In genomic region chr3:123533554-123534159, GRCh38 we compare ENCODE assay signal across 2 cellular contexts.
TF ChIP-seq lines count a peak whose summit lies in the region.

No MANE protein-coding gene starts in this region.

TF ChIP-seq in liver, 16 proteins besides CTCF, POLR2A, EP300 and RAD21:
- TF ChIP-seq, protein P1, sequence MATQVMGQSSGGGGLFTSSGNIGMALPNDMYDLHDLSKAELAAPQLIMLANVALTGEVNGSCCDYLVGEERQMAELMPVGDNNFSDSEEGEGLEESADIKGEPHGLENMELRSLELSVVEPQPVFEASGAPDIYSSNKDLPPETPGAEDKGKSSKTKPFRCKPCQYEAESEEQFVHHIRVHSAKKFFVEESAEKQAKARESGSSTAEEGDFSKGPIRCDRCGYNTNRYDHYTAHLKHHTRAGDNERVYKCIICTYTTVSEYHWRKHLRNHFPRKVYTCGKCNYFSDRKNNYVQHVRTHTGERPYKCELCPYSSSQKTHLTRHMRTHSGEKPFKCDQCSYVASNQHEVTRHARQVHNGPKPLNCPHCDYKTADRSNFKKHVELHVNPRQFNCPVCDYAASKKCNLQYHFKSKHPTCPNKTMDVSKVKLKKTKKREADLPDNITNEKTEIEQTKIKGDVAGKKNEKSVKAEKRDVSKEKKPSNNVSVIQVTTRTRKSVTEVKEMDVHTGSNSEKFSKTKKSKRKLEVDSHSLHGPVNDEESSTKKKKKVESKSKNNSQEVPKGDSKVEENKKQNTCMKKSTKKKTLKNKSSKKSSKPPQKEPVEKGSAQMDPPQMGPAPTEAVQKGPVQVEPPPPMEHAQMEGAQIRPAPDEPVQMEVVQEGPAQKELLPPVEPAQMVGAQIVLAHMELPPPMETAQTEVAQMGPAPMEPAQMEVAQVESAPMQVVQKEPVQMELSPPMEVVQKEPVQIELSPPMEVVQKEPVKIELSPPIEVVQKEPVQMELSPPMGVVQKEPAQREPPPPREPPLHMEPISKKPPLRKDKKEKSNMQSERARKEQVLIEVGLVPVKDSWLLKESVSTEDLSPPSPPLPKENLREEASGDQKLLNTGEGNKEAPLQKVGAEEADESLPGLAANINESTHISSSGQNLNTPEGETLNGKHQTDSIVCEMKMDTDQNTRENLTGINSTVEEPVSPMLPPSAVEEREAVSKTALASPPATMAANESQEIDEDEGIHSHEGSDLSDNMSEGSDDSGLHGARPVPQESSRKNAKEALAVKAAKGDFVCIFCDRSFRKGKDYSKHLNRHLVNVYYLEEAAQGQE (IDR thresholded peaks at IDR 0.05): no peak
- TF ChIP-seq NR2F2 (IDR thresholded peaks at IDR 0.05): peak; percentile 71
- TF ChIP-seq, protein P2, sequence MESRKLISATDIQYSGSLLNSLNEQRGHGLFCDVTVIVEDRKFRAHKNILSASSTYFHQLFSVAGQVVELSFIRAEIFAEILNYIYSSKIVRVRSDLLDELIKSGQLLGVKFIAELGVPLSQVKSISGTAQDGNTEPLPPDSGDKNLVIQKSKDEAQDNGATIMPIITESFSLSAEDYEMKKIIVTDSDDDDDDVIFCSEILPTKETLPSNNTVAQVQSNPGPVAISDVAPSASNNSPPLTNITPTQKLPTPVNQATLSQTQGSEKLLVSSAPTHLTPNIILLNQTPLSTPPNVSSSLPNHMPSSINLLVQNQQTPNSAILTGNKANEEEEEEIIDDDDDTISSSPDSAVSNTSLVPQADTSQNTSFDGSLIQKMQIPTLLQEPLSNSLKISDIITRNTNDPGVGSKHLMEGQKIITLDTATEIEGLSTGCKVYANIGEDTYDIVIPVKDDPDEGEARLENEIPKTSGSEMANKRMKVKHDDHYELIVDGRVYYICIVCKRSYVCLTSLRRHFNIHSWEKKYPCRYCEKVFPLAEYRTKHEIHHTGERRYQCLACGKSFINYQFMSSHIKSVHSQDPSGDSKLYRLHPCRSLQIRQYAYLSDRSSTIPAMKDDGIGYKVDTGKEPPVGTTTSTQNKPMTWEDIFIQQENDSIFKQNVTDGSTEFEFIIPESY (IDR thresholded peaks at IDR 0.05): peak; percentile 18
- no peak for TF ChIP-seq MAX (IDR thresholded peaks at IDR 0.05)
- peak; percentile 91 to 94 for TF ChIP-seq RXRA (IDR thresholded peaks at IDR 0.05)
- TF ChIP-seq FOXA1 (IDR thresholded peaks at IDR 0.05): no peak
- TF ChIP-seq FOXA2 (IDR thresholded peaks at IDR 0.05): peak; percentile 40
- TF ChIP-seq TAF1 (conservative IDR thresholded peaks at IDR 0.05): no peak
- no peak for TF ChIP-seq EGR1 (IDR thresholded peaks at IDR 0.05; ENCODE audit: low read depth in 2 of 2)
- peak in 1 of 2 donors; percentile 56 for TF ChIP-seq JUND (IDR thresholded peaks at IDR 0.05)
- TF ChIP-seq, protein P3, sequence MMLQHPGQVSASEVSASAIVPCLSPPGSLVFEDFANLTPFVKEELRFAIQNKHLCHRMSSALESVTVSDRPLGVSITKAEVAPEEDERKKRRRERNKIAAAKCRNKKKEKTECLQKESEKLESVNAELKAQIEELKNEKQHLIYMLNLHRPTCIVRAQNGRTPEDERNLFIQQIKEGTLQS (IDR thresholded peaks at IDR 0.05): peak; percentile 46
- no peak for TF ChIP-seq HNF4G (IDR thresholded peaks at IDR 0.05)
- TF ChIP-seq SP1 (IDR thresholded peaks at IDR 0.05): peak; percentile 58
- no peak for TF ChIP-seq YY1 (IDR thresholded peaks at IDR 0.05)
- peak; percentile 46 to 60 for TF ChIP-seq HNF4A (conservative IDR thresholded peaks at IDR 0.05)
- no peak for TF ChIP-seq GABPA (IDR thresholded peaks at IDR 0.05 in 1 of 2, conservative IDR thresholded peaks at IDR 0.05 in 1 of 2)

TF ChIP-seq in HepG2, 621 proteins besides CTCF, POLR2A, EP300 and RAD21:
- TF ChIP-seq, protein P1 (IDR thresholded peaks at IDR 0.05; ENCODE audit: borderline replicate concordance in 1 of 2, low read depth in 1 of 2, low read length in 2 of 2): no peak
- TF ChIP-seq HMGA1 (CRISPR knock-in tag; conservative IDR thresholded peaks at IDR 0.05) (no peak), ZMYM2 (CRISPR knock-in tag; IDR thresholded peaks at IDR 0.05) (no peak), NFKB2 (CRISPR knock-in tag; IDR thresholded peaks at IDR 0.05; ENCODE audit: borderline replicate concordance) (no peak), PHF8 (CRISPR knock-in tag; IDR thresholded peaks at IDR 0.05) (no peak), ZNF343 (CRISPR knock-in tag; IDR thresholded peaks at IDR 0.05) (no peak), ZNF784 (CRISPR knock-in tag; IDR thresholded peaks at IDR 0.05; ENCODE audit: borderline replicate concordance) (no peak), ATF7 (IDR thresholded peaks at IDR 0.05) (no peak), ATF7 (CRISPR knock-in tag; IDR thresholded peaks at IDR 0.05) (no peak), HOXD1 (CRISPR knock-in tag; IDR thresholded peaks at IDR 0.05) (no peak), MIER3 (CRISPR knock-in tag; IDR thresholded peaks at IDR 0.05; ENCODE audit: borderline replicate concordance) (no peak), CREM (IDR thresholded peaks at IDR 0.05) (no peak), CREM (CRISPR knock-in tag; IDR thresholded peaks at IDR 0.05) (no peak), XRCC5 (optimal IDR thresholded peaks at IDR 0.05; ENCODE audit: low read length) (no peak), CREBL2 (CRISPR knock-in tag; IDR thresholded peaks at IDR 0.05; ENCODE audit: borderline replicate concordance) (no peak)
- TF ChIP-seq, protein P4, sequence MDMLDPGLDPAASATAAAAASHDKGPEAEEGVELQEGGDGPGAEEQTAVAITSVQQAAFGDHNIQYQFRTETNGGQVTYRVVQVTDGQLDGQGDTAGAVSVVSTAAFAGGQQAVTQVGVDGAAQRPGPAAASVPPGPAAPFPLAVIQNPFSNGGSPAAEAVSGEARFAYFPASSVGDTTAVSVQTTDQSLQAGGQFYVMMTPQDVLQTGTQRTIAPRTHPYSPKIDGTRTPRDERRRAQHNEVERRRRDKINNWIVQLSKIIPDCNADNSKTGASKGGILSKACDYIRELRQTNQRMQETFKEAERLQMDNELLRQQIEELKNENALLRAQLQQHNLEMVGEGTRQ (IDR thresholded peaks at IDR 0.05; ENCODE audit: low read depth, low read length): no peak
- TF ChIP-seq, protein P4 (CRISPR knock-in tag; IDR thresholded peaks at IDR 0.05; ENCODE audit: borderline replicate concordance): no peak
- TF ChIP-seq, protein P5, sequence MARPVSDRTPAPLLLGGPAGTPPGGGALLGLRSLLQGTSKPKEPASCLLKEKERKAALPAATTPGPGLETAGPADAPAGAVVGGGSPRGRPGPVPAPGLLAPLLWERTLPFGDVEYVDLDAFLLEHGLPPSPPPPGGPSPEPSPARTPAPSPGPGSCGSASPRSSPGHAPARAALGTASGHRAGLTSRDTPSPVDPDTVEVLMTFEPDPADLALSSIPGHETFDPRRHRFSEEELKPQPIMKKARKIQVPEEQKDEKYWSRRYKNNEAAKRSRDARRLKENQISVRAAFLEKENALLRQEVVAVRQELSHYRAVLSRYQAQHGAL (CRISPR knock-in tag; IDR thresholded peaks at IDR 0.05; ENCODE audit: not compliant biosample characterization): no peak
